In the genomic region with DNA sequence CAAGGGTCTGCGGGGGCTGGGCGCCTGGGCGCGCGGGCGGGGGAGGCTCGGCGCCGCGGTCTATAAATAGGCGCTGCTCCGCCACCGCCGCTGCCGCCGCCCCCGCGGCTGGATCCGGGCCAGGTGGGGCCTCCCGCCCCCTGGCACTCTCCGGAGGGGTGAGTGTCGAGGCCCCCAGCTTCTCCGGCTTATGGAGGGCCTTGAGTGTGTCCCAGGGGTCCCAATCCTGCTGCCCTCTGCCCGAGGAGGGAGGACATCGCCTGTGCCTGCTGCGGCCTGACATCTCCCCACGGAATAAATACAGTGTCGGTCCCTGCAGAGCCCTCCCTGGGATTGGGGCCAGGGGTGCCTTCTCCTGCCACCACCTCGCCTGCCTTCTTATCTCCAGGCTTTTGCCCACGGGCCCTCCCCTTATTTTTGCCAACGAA, we compare ENCODE assay signal across 1 cellular context.
TF ChIP-seq lines count a peak whose summit lies in the region.

No MANE protein-coding gene starts in this region.

TF ChIP-seq in H1, 55 proteins besides CTCF, POLR2A, EP300 and RAD21:
- no peak for TF ChIP-seq CHD1 (IDR thresholded peaks at IDR 0.05; ENCODE audit: low read depth, low read length)
- TF ChIP-seq CHD2 (IDR thresholded peaks at IDR 0.05; ENCODE audit: low read length), result no peak
- TF ChIP-seq EZH2 (IDR thresholded peaks at IDR 0.05; ENCODE audit: low read depth, low read length, severe bottlenecking), result peak; percentile 85
- no peak for TF ChIP-seq ASH2L (IDR thresholded peaks at IDR 0.05; ENCODE audit: low read length)
- TF ChIP-seq, protein P1, sequence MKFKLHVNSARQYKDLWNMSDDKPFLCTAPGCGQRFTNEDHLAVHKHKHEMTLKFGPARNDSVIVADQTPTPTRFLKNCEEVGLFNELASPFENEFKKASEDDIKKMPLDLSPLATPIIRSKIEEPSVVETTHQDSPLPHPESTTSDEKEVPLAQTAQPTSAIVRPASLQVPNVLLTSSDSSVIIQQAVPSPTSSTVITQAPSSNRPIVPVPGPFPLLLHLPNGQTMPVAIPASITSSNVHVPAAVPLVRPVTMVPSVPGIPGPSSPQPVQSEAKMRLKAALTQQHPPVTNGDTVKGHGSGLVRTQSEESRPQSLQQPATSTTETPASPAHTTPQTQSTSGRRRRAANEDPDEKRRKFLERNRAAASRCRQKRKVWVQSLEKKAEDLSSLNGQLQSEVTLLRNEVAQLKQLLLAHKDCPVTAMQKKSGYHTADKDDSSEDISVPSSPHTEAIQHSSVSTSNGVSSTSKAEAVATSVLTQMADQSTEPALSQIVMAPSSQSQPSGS (IDR thresholded peaks at IDR 0.05; ENCODE audit: low read length), result no peak
- TF ChIP-seq BCL11A (IDR thresholded peaks at IDR 0.05; ENCODE audit: low read depth in 2 of 2, low read length in 2 of 2), result no peak
- TF ChIP-seq GTF2F1 (IDR thresholded peaks at IDR 0.05; ENCODE audit: borderline replicate concordance, low read depth, low read length), result no peak
- TF ChIP-seq SP2 (IDR thresholded peaks at IDR 0.05; ENCODE audit: low read length), result no peak
- TF ChIP-seq HDAC6 (IDR thresholded peaks at IDR 0.05; ENCODE audit: low read depth, low read length), result no peak
- TF ChIP-seq, protein P2, sequence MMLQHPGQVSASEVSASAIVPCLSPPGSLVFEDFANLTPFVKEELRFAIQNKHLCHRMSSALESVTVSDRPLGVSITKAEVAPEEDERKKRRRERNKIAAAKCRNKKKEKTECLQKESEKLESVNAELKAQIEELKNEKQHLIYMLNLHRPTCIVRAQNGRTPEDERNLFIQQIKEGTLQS (IDR thresholded peaks at IDR 0.05; ENCODE audit: insufficient read depth, low read depth, low read length), result no peak
- TF ChIP-seq EGR1 (IDR thresholded peaks at IDR 0.05; ENCODE audit: borderline replicate concordance, low read depth, low read length), result peak; percentile 48; the same call in 1 of the 2 replicates
- TF ChIP-seq SUZ12 (IDR thresholded peaks at IDR 0.05; ENCODE audit: low read length), result peak; percentile 77
- TF ChIP-seq HDAC2 (IDR thresholded peaks at IDR 0.05; ENCODE audit: borderline replicate concordance in 1 of 2, low read depth in 2 of 2, low read length in 2 of 2), result no peak
- no peak for TF ChIP-seq TAF1 (IDR thresholded peaks at IDR 0.05; ENCODE audit: low read depth, low read length)
- no peak for TF ChIP-seq SAP30 (IDR thresholded peaks at IDR 0.05; ENCODE audit: insufficient read depth, insufficient replicate concordance, low read length)
- TF ChIP-seq KDM4A (IDR thresholded peaks at IDR 0.05; ENCODE audit: low read depth, low read length, severe bottlenecking), result no peak
- TF ChIP-seq, protein P3, sequence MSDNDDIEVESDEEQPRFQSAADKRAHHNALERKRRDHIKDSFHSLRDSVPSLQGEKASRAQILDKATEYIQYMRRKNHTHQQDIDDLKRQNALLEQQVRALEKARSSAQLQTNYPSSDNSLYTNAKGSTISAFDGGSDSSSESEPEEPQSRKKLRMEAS (IDR thresholded peaks at IDR 0.05), result no peak
- TF ChIP-seq RXRA (IDR thresholded peaks at IDR 0.05; ENCODE audit: insufficient read depth, low read depth, low read length), result no peak
- no peak for TF ChIP-seq SRF (IDR thresholded peaks at IDR 0.05; ENCODE audit: low read depth, low read length)
- no peak for TF ChIP-seq CBX8 (IDR thresholded peaks at IDR 0.05; ENCODE audit: borderline replicate concordance, low read depth, low read length)
- TF ChIP-seq KDM1A (IDR thresholded peaks at IDR 0.05; ENCODE audit: borderline replicate concordance, low read length), result no peak
- no peak for TF ChIP-seq JUND (IDR thresholded peaks at IDR 0.05; ENCODE audit: low read length)
